Comparison of ENCODE assay signal across 13 cellular contexts in genomic region chr15:67097424-67097823, GRCh38. TPM values are rescaled to one million over a fixed set of nuclear protein-coding genes. Genes with fewer than 3 reads are reported as not detected.
DNase-seq lines count a peak whose midpoint lies in the region; ATAC-seq and TF ChIP-seq lines count a peak whose summit lies in the region.
"Had no signal": no experiment of that assay in that cellular context is flagged by ENCODE, and none has a peak within 500 bp of the region (broad histone marks: within the 10 kb centered on the region; RNA-seq: fewer than 3 reads in every experiment).

No MANE protein-coding gene starts in this region.

- H4K20me1 ChIP-seq in fibroblast of lung (ENCODE audit: control insufficient read depth, extremely low read depth, insufficient read depth, low read length) = peaks cover 2% of the 10 kb centered on the region

- H3K4me1 ChIP-seq in fibroblast of lung (ENCODE audit: control insufficient read depth, extremely low read depth, insufficient read depth, low read length) (peaks cover 52% of the 10 kb centered on the region), stomach (peaks cover 47 to 89% (median 75%) of the 10 kb centered on the region in 4 donors)

- peak overlapping the region; percentile 31 for H3K4me3 Mint-ChIP-seq in activated CD8-positive, alpha-beta memory T cell treated with anti-CD3 and anti-CD28 coated beads, Interleukin-2, amount 10 ng/mL, durations not matched to agents 7 days and 5 days
- H3K4me3 Mint-ChIP-seq: WTC11 had no signal

- TF ChIP-seq CTCF in fibroblast of lung (conservative IDR thresholded peaks at IDR 0.05 in 1 of 2, IDR thresholded peaks at IDR 0.05 in 1 of 2; ENCODE audit: low read depth in 1 of 2, low read length in 2 of 2) = no peak
- TF ChIP-seq CTCF in stomach (IDR thresholded peaks at IDR 0.05) = no peak
- no peak for TF ChIP-seq CTCF in WERI-Rb-1 (IDR thresholded peaks at IDR 0.05; ENCODE audit: low read depth, low read length)

- DNase-seq in activated CD8-positive, alpha-beta memory T cell treated with anti-CD3 and anti-CD28 coated beads, Interleukin-2, amount 10 ng/mL, durations not matched to agents 7 days and 5 days = no peak
- DNase-seq in activated CD8-positive, alpha-beta memory T cell treated with anti-CD3 and anti-CD28 coated beads, Interleukin-2, amount 50 U/mL, for 48 hours = no peak
- DNase-seq in SK-N-MC (ENCODE audit: low read depth, low spot score) = no peak
- no peak for DNase-seq in fibroblast of lung (ENCODE audit: low read depth in 2 of 2)
- no peak for DNase-seq in stomach
- DNase-seq in DMS153 (lab: John Stamatoyannopoulos, UW) = no peak
- DNase-seq in DMS153 treated with DMSO at 0.1 percent for 48 hours (lab: John Stamatoyannopoulos, UW; ENCODE audit: unreplicated experiment) = no peak
- DNase-seq in WERI-Rb-1 = no peak
- DNase-seq: dorsolateral prefrontal cortex, NCI-H446 had no signal

- no peaks in the 10 kb centered on the region for H3K27me3 Mint-ChIP-seq in activated CD8-positive, alpha-beta memory T cell treated with anti-CD3 and anti-CD28 coated beads, Interleukin-2, amount 10 ng/mL, durations not matched to agents 7 days and 5 days

- H3K9me3 Mint-ChIP-seq in activated CD8-positive, alpha-beta memory T cell treated with anti-CD3 and anti-CD28 coated beads, Interleukin-2, amount 10 ng/mL, durations not matched to agents 7 days and 5 days (ENCODE audit: low read depth) = no peaks in the 10 kb centered on the region
- H3K9me3 Mint-ChIP-seq: WTC11 had no signal

- H3K79me2 ChIP-seq in fibroblast of lung (ENCODE audit: control insufficient read depth, insufficient read depth, low read length) = peaks cover 96% of the 10 kb centered on the region

- H3K27me3 ChIP-seq in fibroblast of lung (ENCODE audit: control insufficient read depth, insufficient read depth, low read length) (no peaks in the 10 kb centered on the region), stomach (no peaks in the 10 kb centered on the region), WERI-Rb-1 (ENCODE audit: insufficient read depth, low read depth, severe bottlenecking) (no peaks in the 10 kb centered on the region)

- no peaks in the 10 kb centered on the region for H3K36me3 ChIP-seq in SK-N-MC (ENCODE audit: insufficient read depth, low read length)
- H3K36me3 ChIP-seq in fibroblast of lung (ENCODE audit: control insufficient read depth, insufficient read depth, low read length) = peaks cover 20% of the 10 kb centered on the region
- peaks cover 0 to 26% (median 20%) of the 10 kb centered on the region in 4 donors for H3K36me3 ChIP-seq in stomach
- H3K36me3 ChIP-seq in WERI-Rb-1 = no peaks in the 10 kb centered on the region
- H3K36me3 ChIP-seq: thoracic aorta had no signal

- H3K27ac Mint-ChIP-seq in activated CD8-positive, alpha-beta memory T cell treated with anti-CD3 and anti-CD28 coated beads, Interleukin-2, amount 10 ng/mL, durations not matched to agents 7 days and 5 days = peak overlapping the region; percentile 90
- H3K27ac Mint-ChIP-seq: WTC11 had no signal

- no peak for ATAC-seq in activated CD8-positive, alpha-beta memory T cell treated with anti-CD3 and anti-CD28 coated beads, Interleukin-2, amount 10 ng/mL, durations not matched to agents 7 days and 5 days
- ATAC-seq: WTC11 had no signal

- H3K27ac ChIP-seq in SK-N-MC (peak overlapping the region; percentile 93; the same call in 1 of the 2 replicates), fibroblast of lung (ENCODE audit: insufficient read depth, low read length) (peak overlapping the region; percentile 84), stomach (peak overlapping the region in 4 of 5 donors; percentile 74 to 91 (median 84)), WERI-Rb-1 (no peak overlapping the region)
- H3K27ac ChIP-seq: thoracic aorta had no signal

- no peak for TF ChIP-seq EP300 in stomach (IDR thresholded peaks at IDR 0.05)

- H3K9ac ChIP-seq in SK-N-MC (ENCODE audit: insufficient read length) (no peak overlapping the region), fibroblast of lung (ENCODE audit: insufficient read depth, low read length) (no peak overlapping the region)

- H3K36me3 Mint-ChIP-seq in activated CD8-positive, alpha-beta memory T cell treated with anti-CD3 and anti-CD28 coated beads, Interleukin-2, amount 10 ng/mL, durations not matched to agents 7 days and 5 days = peaks cover 55% of the 10 kb centered on the region
- H3K36me3 Mint-ChIP-seq: WTC11 had no signal

- H3K4me3 ChIP-seq in SK-N-MC = peak overlapping the region; percentile 51
- no peak overlapping the region for H3K4me3 ChIP-seq in fibroblast of lung (replicated peaks in 1 of 4; ENCODE audit: control extremely low read depth in 1 of 4, insufficient read depth in 1 of 4, low read depth in 3 of 4, low read length in 4 of 4)
- H3K4me3 ChIP-seq in stomach = no peak overlapping the region
- H3K4me3 ChIP-seq in WERI-Rb-1 (ENCODE audit: low read depth, low read length) = no peak overlapping the region
- H3K4me3 ChIP-seq: lung, thoracic aorta had no signal

- peak overlapping the region; percentile 0 for H3K4me2 ChIP-seq in fibroblast of lung (ENCODE audit: extremely low read depth, insufficient read depth, low read length)

- CTCF ChIA-PET in activated CD8-positive, alpha-beta memory T cell treated with anti-CD3 and anti-CD28 coated beads, Interleukin-2, amount 10 ng/mL, durations not matched to agents 7 days and 5 days (lab: Charles Lee) = interaction anchor here (2.6 kb wide), 1 partner anchor 12 kb away, joined by 15 read pairs; no protein-coding TSS in a partner anchor

- intact Hi-C loops in stomach (cut with DNase I; ENCODE audit: low total_unique reads) = no loop called here

- peaks cover 75% of the 10 kb centered on the region for H3K4me1 Mint-ChIP-seq in activated CD8-positive, alpha-beta memory T cell treated with anti-CD3 and anti-CD28 coated beads, Interleukin-2, amount 10 ng/mL, durations not matched to agents 7 days and 5 days

- H3K9me3 ChIP-seq in SK-N-MC (ENCODE audit: low read depth, low read length) = no peaks in the 10 kb centered on the region
- no peaks in the 10 kb centered on the region for H3K9me3 ChIP-seq in fibroblast of lung (ENCODE audit: control insufficient read depth, insufficient read depth, low read depth, low read length)
- H3K9me3 ChIP-seq in stomach = no peaks in the 10 kb centered on the region
- no peaks in the 10 kb centered on the region for H3K9me3 ChIP-seq in WERI-Rb-1 (ENCODE audit: severe bottlenecking)
- H3K9me3 ChIP-seq: thoracic aorta had no signal

- H2AFZ ChIP-seq in fibroblast of lung (ENCODE audit: low read length) = no peak overlapping the region

- 90 to 96% (median 92%) methylated on average over 4 of the region's 4 CpGs for WGBS in stomach, 5 donors

- no peak for TF ChIP-seq POLR2A in stomach (IDR thresholded peaks at IDR 0.05)

RNA-seq across cellular contexts. Expression of gene SMAD3, which starts 32.0 kb away (rescaled TPM):
- 10 to 100 TPM; 87.1 to 88.0 TPM for total RNA-seq in activated CD8-positive, alpha-beta memory T cell treated with anti-CD3 and anti-CD28 coated beads, Interleukin-2, amount 10 ng/mL, durations not matched to agents 7 days and 5 days
- total RNA-seq in fibroblast of lung (48.8 and 69.9 TPM in 2 replicates), stomach (100 to 1,000 TPM in 1 of 5 donors, 10 to 100 TPM in 4; 22.8 to 103 (median 48.1) TPM)
- polyA plus RNA-seq in fibroblast of lung (173 and 210 TPM in 2 replicates), stomach (10 to 100 TPM in 2 of 3 donors, 1 to 10 TPM in 1; 6.8 to 18.2 (median 10.7) TPM)
- 201 and 211 TPM in 2 replicates for polyA plus RNA-seq in fibroblast of lung (2012)
- polyA minus RNA-seq in fibroblast of lung (ENCODE audit: low replicate concordance) = 738 and 1,027 TPM in 2 replicates
